ENCODE assay signal across 1 cellular context in the genomic region with DNA sequence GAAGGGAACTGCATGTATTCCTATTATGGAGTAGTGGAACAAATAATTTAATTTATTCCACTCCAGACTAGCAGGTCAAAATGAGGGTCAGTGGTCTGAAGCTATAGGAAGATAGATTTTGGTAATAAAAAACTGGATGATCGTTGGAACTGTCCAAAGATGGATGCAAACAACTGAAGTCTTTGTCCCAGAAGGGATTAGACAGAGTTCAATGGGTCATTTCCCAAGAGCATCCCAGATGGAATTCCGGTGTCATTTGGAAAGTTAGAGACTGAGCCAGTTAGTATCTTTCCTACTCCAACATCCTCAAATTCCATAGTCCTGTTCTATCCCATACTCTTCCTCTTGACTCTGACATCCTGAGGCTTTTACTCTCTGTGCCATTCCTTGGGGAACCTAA.
TF ChIP-seq lines count a peak whose summit lies in the region.

No MANE protein-coding gene starts in this region.

TF ChIP-seq in HepG2, 621 proteins besides CTCF, POLR2A, EP300 and RAD21 (continued from another document):
- TF ChIP-seq, protein P1, sequence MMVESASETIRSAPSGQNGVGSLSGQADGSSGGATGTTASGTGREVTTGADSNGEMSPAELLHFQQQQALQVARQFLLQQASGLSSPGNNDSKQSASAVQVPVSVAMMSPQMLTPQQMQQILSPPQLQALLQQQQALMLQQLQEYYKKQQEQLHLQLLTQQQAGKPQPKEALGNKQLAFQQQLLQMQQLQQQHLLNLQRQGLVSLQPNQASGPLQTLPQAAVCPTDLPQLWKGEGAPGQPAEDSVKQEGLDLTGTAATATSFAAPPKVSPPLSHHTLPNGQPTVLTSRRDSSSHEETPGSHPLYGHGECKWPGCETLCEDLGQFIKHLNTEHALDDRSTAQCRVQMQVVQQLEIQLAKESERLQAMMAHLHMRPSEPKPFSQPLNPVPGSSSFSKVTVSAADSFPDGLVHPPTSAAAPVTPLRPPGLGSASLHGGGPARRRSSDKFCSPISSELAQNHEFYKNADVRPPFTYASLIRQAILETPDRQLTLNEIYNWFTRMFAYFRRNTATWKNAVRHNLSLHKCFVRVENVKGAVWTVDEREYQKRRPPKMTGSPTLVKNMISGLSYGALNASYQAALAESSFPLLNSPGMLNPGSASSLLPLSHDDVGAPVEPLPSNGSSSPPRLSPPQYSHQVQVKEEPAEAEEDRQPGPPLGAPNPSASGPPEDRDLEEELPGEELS (CRISPR knock-in tag; IDR thresholded peaks at IDR 0.05) = peak; percentile 47; the same call in 1 of the 2 replicates
- TF ChIP-seq HNF4A (CRISPR knock-in tag; IDR thresholded peaks at IDR 0.05) (peak; percentile 87), AGO2 (optimal IDR thresholded peaks at IDR 0.05; ENCODE audit: low read depth, low read length) (no peak), RCOR2 (CRISPR knock-in tag; IDR thresholded peaks at IDR 0.05) (peak; percentile 49; the same call in 1 of the 2 replicates), NR2F6 (IDR thresholded peaks at IDR 0.05) (peak; percentile 75), NR2F6 (CRISPR knock-in tag; IDR thresholded peaks at IDR 0.05) (peak; percentile 82), GATAD2A (CRISPR knock-in tag; IDR thresholded peaks at IDR 0.05) (0 out of 2 replicates have a peak, but pooled peaks have one; percentile 34), DR1 (CRISPR knock-in tag; IDR thresholded peaks at IDR 0.05) (no peak), RXRB (CRISPR knock-in tag; IDR thresholded peaks at IDR 0.05; ENCODE audit: borderline replicate concordance) (peak; percentile 23; the same call in 1 of the 2 replicates), U2AF1 (optimal IDR thresholded peaks at IDR 0.05; ENCODE audit: low read depth, low read length) (no peak), PPARG (CRISPR knock-in tag; conservative IDR thresholded peaks at IDR 0.05) (peak; percentile 64), SOX13 (IDR thresholded peaks at IDR 0.05) (no peak), SOX13 (CRISPR knock-in tag; conservative IDR thresholded peaks at IDR 0.05 in 1 of 2, IDR thresholded peaks at IDR 0.05 in 1 of 2) (peak in 1 of 2 experiments; percentile 74; a peak in 2 of 4 replicates), ZNF224 (CRISPR knock-in tag; IDR thresholded peaks at IDR 0.05) (no peak), ZFX (CRISPR knock-in tag; IDR thresholded peaks at IDR 0.05; ENCODE audit: low read depth) (no peak), JARID2 (CRISPR knock-in tag; IDR thresholded peaks at IDR 0.05; ENCODE audit: insufficient replicate concordance) (no peak)
- TF ChIP-seq, protein P2, sequence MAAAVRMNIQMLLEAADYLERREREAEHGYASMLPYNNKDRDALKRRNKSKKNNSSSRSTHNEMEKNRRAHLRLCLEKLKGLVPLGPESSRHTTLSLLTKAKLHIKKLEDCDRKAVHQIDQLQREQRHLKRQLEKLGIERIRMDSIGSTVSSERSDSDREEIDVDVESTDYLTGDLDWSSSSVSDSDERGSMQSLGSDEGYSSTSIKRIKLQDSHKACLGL (CRISPR knock-in tag; IDR thresholded peaks at IDR 0.05) = no peak
- TF ChIP-seq, protein P3, sequence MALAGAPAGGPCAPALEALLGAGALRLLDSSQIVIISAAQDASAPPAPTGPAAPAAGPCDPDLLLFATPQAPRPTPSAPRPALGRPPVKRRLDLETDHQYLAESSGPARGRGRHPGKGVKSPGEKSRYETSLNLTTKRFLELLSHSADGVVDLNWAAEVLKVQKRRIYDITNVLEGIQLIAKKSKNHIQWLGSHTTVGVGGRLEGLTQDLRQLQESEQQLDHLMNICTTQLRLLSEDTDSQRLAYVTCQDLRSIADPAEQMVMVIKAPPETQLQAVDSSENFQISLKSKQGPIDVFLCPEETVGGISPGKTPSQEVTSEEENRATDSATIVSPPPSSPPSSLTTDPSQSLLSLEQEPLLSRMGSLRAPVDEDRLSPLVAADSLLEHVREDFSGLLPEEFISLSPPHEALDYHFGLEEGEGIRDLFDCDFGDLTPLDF (CRISPR knock-in tag; IDR thresholded peaks at IDR 0.05) = no peak
- TF ChIP-seq, protein P4, sequence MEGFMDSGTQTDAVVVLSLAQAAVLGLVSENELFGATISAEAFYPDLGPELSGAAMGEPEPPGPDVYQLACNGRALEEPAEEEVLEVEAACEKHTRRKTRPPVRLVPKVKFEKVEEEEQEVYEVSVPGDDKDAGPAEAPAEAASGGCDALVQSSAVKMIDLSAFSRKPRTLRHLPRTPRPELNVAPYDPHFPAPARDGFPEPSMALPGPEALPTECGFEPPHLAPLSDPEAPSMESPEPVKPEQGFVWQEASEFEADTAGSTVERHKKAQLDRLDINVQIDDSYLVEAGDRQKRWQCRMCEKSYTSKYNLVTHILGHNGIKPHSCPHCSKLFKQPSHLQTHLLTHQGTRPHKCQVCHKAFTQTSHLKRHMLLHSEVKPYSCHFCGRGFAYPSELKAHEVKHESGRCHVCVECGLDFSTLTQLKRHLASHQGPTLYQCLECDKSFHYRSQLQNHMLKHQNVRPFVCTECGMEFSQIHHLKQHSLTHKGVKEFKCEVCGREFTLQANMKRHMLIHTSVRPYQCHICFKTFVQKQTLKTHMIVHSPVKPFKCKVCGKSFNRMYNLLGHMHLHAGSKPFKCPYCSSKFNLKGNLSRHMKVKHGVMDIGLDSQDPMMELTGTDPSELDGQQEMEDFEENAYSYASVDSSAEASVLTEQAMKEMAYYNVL (CRISPR knock-in tag; IDR thresholded peaks at IDR 0.05; ENCODE audit: borderline replicate concordance) = peak; percentile 72; the same call in 1 of the 2 replicates
- TF ChIP-seq, protein P5, sequence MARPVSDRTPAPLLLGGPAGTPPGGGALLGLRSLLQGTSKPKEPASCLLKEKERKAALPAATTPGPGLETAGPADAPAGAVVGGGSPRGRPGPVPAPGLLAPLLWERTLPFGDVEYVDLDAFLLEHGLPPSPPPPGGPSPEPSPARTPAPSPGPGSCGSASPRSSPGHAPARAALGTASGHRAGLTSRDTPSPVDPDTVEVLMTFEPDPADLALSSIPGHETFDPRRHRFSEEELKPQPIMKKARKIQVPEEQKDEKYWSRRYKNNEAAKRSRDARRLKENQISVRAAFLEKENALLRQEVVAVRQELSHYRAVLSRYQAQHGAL (CRISPR knock-in tag; IDR thresholded peaks at IDR 0.05; ENCODE audit: not compliant biosample characterization) = no peak
- TF ChIP-seq, protein P6, sequence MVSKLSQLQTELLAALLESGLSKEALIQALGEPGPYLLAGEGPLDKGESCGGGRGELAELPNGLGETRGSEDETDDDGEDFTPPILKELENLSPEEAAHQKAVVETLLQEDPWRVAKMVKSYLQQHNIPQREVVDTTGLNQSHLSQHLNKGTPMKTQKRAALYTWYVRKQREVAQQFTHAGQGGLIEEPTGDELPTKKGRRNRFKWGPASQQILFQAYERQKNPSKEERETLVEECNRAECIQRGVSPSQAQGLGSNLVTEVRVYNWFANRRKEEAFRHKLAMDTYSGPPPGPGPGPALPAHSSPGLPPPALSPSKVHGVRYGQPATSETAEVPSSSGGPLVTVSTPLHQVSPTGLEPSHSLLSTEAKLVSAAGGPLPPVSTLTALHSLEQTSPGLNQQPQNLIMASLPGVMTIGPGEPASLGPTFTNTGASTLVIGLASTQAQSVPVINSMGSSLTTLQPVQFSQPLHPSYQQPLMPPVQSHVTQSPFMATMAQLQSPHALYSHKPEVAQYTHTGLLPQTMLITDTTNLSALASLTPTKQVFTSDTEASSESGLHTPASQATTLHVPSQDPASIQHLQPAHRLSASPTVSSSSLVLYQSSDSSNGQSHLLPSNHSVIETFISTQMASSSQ (IDR thresholded peaks at IDR 0.05; ENCODE audit: low read depth) = no peak
- TF ChIP-seq, protein P6 (CRISPR knock-in tag; IDR thresholded peaks at IDR 0.05; ENCODE audit: borderline replicate concordance) = peak; percentile 59; the same call in 1 of the 2 replicates
